ENCODE assay signal across 14 cellular contexts in genomic region chr11:19931768-19932369, GRCh38.
DNase-seq lines count a peak whose midpoint lies in the region; ATAC-seq and TF ChIP-seq lines count a peak whose summit lies in the region.
"Had no signal": no experiment of that assay in that cellular context is flagged by ENCODE, and none has a peak within 500 bp of the region (broad histone marks: within the 10 kb centered on the region; RNA-seq: fewer than 3 reads in every experiment).

No MANE protein-coding gene starts in this region.

- no peak for TF ChIP-seq EP300 in ovary (IDR thresholded peaks at IDR 0.05)

- no peak for TF ChIP-seq POLR2A in ovary (IDR thresholded peaks at IDR 0.05)

- H3K9me3 ChIP-seq in heart right ventricle: no peaks in the 10 kb centered on the region
- no peaks in the 10 kb centered on the region for H3K9me3 ChIP-seq in left ventricle myocardium inferior (replicated peaks)
- H3K9me3 ChIP-seq in ovary: no peaks in the 10 kb centered on the region
- H3K9me3 ChIP-seq: A549 had no signal

- no peaks in the 10 kb centered on the region for H3K27me3 ChIP-seq in heart right ventricle
- H3K27me3 ChIP-seq in left ventricle myocardium inferior (ENCODE audit: low read depth): no peaks in the 10 kb centered on the region
- no peaks in the 10 kb centered on the region for H3K27me3 ChIP-seq in ovary
- H3K27me3 ChIP-seq: brain microvascular endothelial cell had no signal

- H3K4me1 ChIP-seq in heart right ventricle (peaks cover 0 to 31% (median 5%) of the 10 kb centered on the region in 9 donors), left ventricle myocardium inferior (peaks cover 20% of the 10 kb centered on the region), ovary (ENCODE audit: insufficient read depth) (peaks cover 20% of the 10 kb centered on the region)

- WGBS in heart right ventricle, 2 donors: 48 to 55% methylated on average over 7 of the region's 7 CpGs
- 7 to 13% (median 9%) methylated on average over 7 of the region's 7 CpGs for WGBS in ovary, 3 donors

- ATAC-seq in heart right ventricle: peak in 5 of 8 donors; percentile 7 to 69 (median 27)
- ATAC-seq in GM21367 (IDR thresholded peaks at IDR 0.05; ENCODE audit: unreplicated experiment): no peak
- ATAC-seq: A549, HCT116 had no signal

- H3K27ac ChIP-seq in heart right ventricle (peak overlapping the region in 1 of 10 donors; percentile 22), left ventricle myocardium inferior (replicated peaks) (no peak overlapping the region), coronary artery (peak overlapping the region in 1 of 2 donors; percentile 57), ovary (peak overlapping the region in 1 of 2 donors; percentile 76)
- H3K27ac ChIP-seq: A549, brain microvascular endothelial cell had no signal

- intact Hi-C loops in heart right ventricle (cut with DNase I) (loop anchor here in 1 of 10 donors (10.0 kb wide), 1 partner anchor 423 kb away; no protein-coding TSS in a partner anchor), left ventricle myocardium inferior (cut with micrococcal nuclease) (no loop called here), ovary (cut with DNase I) (no loop called here)

- TF ChIP-seq CTCF in heart right ventricle (IDR thresholded peaks at IDR 0.05): no peak
- no peak for TF ChIP-seq CTCF in left ventricle myocardium inferior (IDR thresholded peaks at IDR 0.05; ENCODE audit: borderline replicate concordance)
- no peak for TF ChIP-seq CTCF in coronary artery (IDR thresholded peaks at IDR 0.05)
- TF ChIP-seq CTCF in ovary (IDR thresholded peaks at IDR 0.05): no peak
- TF ChIP-seq CTCF in GM20000 (IDR thresholded peaks at IDR 0.05; ENCODE audit: extremely low read depth, missing control alignments): no peak

- H3K4me3 ChIP-seq in heart right ventricle (peak overlapping the region in 1 of 10 donors; percentile 8), left ventricle myocardium inferior (no peak overlapping the region), coronary artery (peak overlapping the region; percentile 29), ovary (no peak overlapping the region)
- H3K4me3 ChIP-seq: A549 had no signal

- peaks cover 0 to 31% (median 6%) of the 10 kb centered on the region in 9 donors for H3K36me3 ChIP-seq in heart right ventricle
- H3K36me3 ChIP-seq in left ventricle myocardium inferior: peaks cover 24% of the 10 kb centered on the region
- H3K36me3 ChIP-seq in ovary: no peaks in the 10 kb centered on the region

- DNase-seq in heart right ventricle (no peak), left ventricle myocardium inferior (no peak), coronary artery (ENCODE audit: low spot score) (peak; percentile 67), ovary (peak; percentile 41 to 58 (median 48)), DMS114 treated with DMSO at 0.1 percent for 48 hours (lab: John Stamatoyannopoulos, UW; ENCODE audit: unreplicated experiment) (no peak), GM20000 (ENCODE audit: low spot score) (no peak), amniotic stem cell (lab: John Stamatoyannopoulos, UW) (no peak)
- DNase-seq: activated CD4-positive, alpha-beta T cell treated with anti-CD3 and anti-CD28 coated beads for 1 hour; brain microvascular endothelial cell; naive B cell; NCI-H1048 had no signal

Comparison
In these comparisons a context has a peak if more than half of its experiments do, and no peak if none do; other contexts are left out.
1. DNase-seq: peak in coronary artery (single experiment) and ovary (5 of 5); none in heart right ventricle (0 of 2), left ventricle myocardium inferior (single experiment), DMS114 treated with DMSO at 0.1 percent for 48 hours (single experiment), GM20000 (single experiment) and amniotic stem cell (single experiment).